Comparison of ENCODE assay signal across 8 cellular contexts in genomic region chr19:2166741-2167738, GRCh38. TPM values are rescaled to one million over a fixed set of nuclear protein-coding genes. Genes with fewer than 3 reads are reported as not detected.
DNase-seq lines count a peak whose midpoint lies in the region; ATAC-seq, FAIRE-seq and TF ChIP-seq lines count a peak whose summit lies in the region.

No MANE protein-coding gene starts in this region.

- H3K9me3 ChIP-seq in skeletal muscle tissue (ENCODE audit: control insufficient read depth in 3 of 3, low read length in 3 of 3): no peaks in the 10 kb centered on the region

- intact Hi-C loops in left cardiac atrium (cut with DNase I): no loop called here

- H3K36me3 Mint-ChIP-seq in activated CD8-positive, alpha-beta T cell treated with anti-CD3 and anti-CD28 coated beads, Interleukin-2, amount 10 ng/mL, durations not matched to agents 7 days and 5 days (ENCODE audit: low read depth): peaks cover 10% of the 10 kb centered on the region

- peak; percentile 80 for DNase-seq in AG08396 (ENCODE audit: low spot score)
- DNase-seq in H54 (ENCODE audit: insufficient read length, low spot score): peak; percentile 70
- no peak for DNase-seq in activated CD8-positive, alpha-beta T cell treated with anti-CD3 and anti-CD28 coated beads, Interleukin-2, amount 10 ng/mL, durations not matched to agents 7 days and 5 days
- DNase-seq in left cardiac atrium: peak; percentile 91
- DNase-seq in activated gamma-delta T cell treated with Interleukin-2 at 50 U/mL for 16 hours: no peak

- no peaks in the 10 kb centered on the region for H3K9me3 Mint-ChIP-seq in activated CD8-positive, alpha-beta T cell treated with anti-CD3 and anti-CD28 coated beads, Interleukin-2, amount 10 ng/mL, durations not matched to agents 7 days and 5 days (ENCODE audit: insufficient read depth)

- no peak for ATAC-seq in activated CD8-positive, alpha-beta T cell treated with anti-CD3 and anti-CD28 coated beads, Interleukin-2, amount 10 ng/mL, durations not matched to agents 7 days and 5 days
- ATAC-seq in left cardiac atrium: peak; percentile 35 to 58
- no peak for ATAC-seq in HG02623 (IDR thresholded peaks at IDR 0.05; ENCODE audit: unreplicated experiment)
- ATAC-seq in GM19395 (IDR thresholded peaks at IDR 0.05; ENCODE audit: unreplicated experiment): no peak

- peak overlapping the region; percentile 20 to 52 (median 30) for H3K4me3 ChIP-seq in skeletal muscle tissue (ENCODE audit: low read length in 3 of 3)

- no peaks in the 10 kb centered on the region for H3K27me3 ChIP-seq in skeletal muscle tissue (ENCODE audit: control insufficient read depth in 3 of 3, insufficient read depth in 3 of 3, low read length in 3 of 3)

- CTCF ChIA-PET in activated CD8-positive, alpha-beta T cell treated with anti-CD3 and anti-CD28 coated beads, Interleukin-2, amount 10 ng/mL, durations not matched to agents 7 days and 5 days (lab: Charles Lee): no interaction called here

- peaks cover 67 to 74% (median 67%) of the 10 kb centered on the region in 3 donors for H3K4me1 ChIP-seq in skeletal muscle tissue (ENCODE audit: control insufficient read depth in 3 of 3, insufficient read depth in 3 of 3, low read length in 3 of 3)

- no peak for TF ChIP-seq POLR2A in H54 (IDR thresholded peaks at IDR 0.05; ENCODE audit: low read depth, low read length)

- peak overlapping the region in 2 of 3 donors; percentile 62 to 70 for H3K9ac ChIP-seq in skeletal muscle tissue (ENCODE audit: low read depth in 1 of 3, low read length in 3 of 3)

- FAIRE-seq in H54 (lab: Jason Lieb, UNC): no peak

- peaks cover 57% of the 10 kb centered on the region for H3K4me1 Mint-ChIP-seq in activated CD8-positive, alpha-beta T cell treated with anti-CD3 and anti-CD28 coated beads, Interleukin-2, amount 10 ng/mL, durations not matched to agents 7 days and 5 days (ENCODE audit: low read depth)

- H3K27ac Mint-ChIP-seq in activated CD8-positive, alpha-beta T cell treated with anti-CD3 and anti-CD28 coated beads, Interleukin-2, amount 10 ng/mL, durations not matched to agents 7 days and 5 days: no peak overlapping the region

- H3K4me3 Mint-ChIP-seq in activated CD8-positive, alpha-beta T cell treated with anti-CD3 and anti-CD28 coated beads, Interleukin-2, amount 10 ng/mL, durations not matched to agents 7 days and 5 days: peak overlapping the region; percentile 38

- no peaks in the 10 kb centered on the region for H3K27me3 Mint-ChIP-seq in activated CD8-positive, alpha-beta T cell treated with anti-CD3 and anti-CD28 coated beads, Interleukin-2, amount 10 ng/mL, durations not matched to agents 7 days and 5 days (ENCODE audit: low read depth)

- peak overlapping the region; percentile 99 for H3K27ac ChIP-seq in skeletal muscle tissue (ENCODE audit: low read depth, low read length)

- POLR2A ChIA-PET in activated CD8-positive, alpha-beta T cell treated with anti-CD3 and anti-CD28 coated beads, Interleukin-2, amount 10 ng/mL, durations not matched to agents 7 days and 5 days (lab: Charles Lee): interaction anchor here (1.2 kb wide), 1 partner anchor 103 kb away, joined by 6 read pairs; no protein-coding TSS in a partner anchor

- H3K36me3 ChIP-seq in skeletal muscle tissue (ENCODE audit: control insufficient read depth in 3 of 3, insufficient read depth in 3 of 3, low read length in 3 of 3): no peaks in the 10 kb centered on the region

RNA-seq across cellular contexts. Expression of gene DOT1L, which starts 3.3 kb away (rescaled TPM):
- 10 to 100 TPM; 70.6 to 74.3 TPM for total RNA-seq in activated CD8-positive, alpha-beta T cell treated with anti-CD3 and anti-CD28 coated beads, Interleukin-2, amount 10 ng/mL, durations not matched to agents 7 days and 5 days
- 10 to 100 TPM in 1 of 2 donors, 1 to 10 TPM in 1; 9.8 to 16.2 TPM for total RNA-seq in left cardiac atrium
- total RNA-seq in skeletal muscle tissue: 5.7 TPM

RNA-seq across cellular contexts. Expression of gene AP3D1, which starts 15.7 kb away (rescaled TPM):
- 100 to 1,000 TPM in 1 of 2 experiments, 10 to 100 TPM in 1; 91.5 to 100 TPM for total RNA-seq in activated CD8-positive, alpha-beta T cell treated with anti-CD3 and anti-CD28 coated beads, Interleukin-2, amount 10 ng/mL, durations not matched to agents 7 days and 5 days
- 100 to 1,000 TPM in 1 of 2 donors, 10 to 100 TPM in 1; 80.6 to 128 TPM for total RNA-seq in left cardiac atrium
- 33.4 TPM for total RNA-seq in skeletal muscle tissue

Comparison
In these comparisons a context has a peak if more than half of its experiments do, and no peak if none do; other contexts are left out.
1. DNase-seq: peak in AG08396 (single experiment), H54 (single experiment) and left cardiac atrium (single experiment); none in activated CD8-positive, alpha-beta T cell treated with anti-CD3 and anti-CD28 coated beads, Interleukin-2, amount 10 ng/mL, durations not matched to agents 7 days and 5 days (single experiment) and activated gamma-delta T cell treated with Interleukin-2 at 50 U/mL for 16 hours (single experiment).
2. ATAC-seq: peak in left cardiac atrium (2 of 2); none in activated CD8-positive, alpha-beta T cell treated with anti-CD3 and anti-CD28 coated beads, Interleukin-2, amount 10 ng/mL, durations not matched to agents 7 days and 5 days (single experiment), HG02623 (single experiment) and GM19395 (single experiment).
3. RNA of gene DOT1L, which starts 3.3 kb away (total RNA-seq): 70.6 to 74.3 TPM in activated CD8-positive, alpha-beta T cell treated with anti-CD3 and anti-CD28 coated beads, Interleukin-2, amount 10 ng/mL, durations not matched to agents 7 days and 5 days; 9.8 to 16.2 TPM in left cardiac atrium and 5.7 TPM in skeletal muscle tissue (single experiment); every median in the first group is over 4 times any median in the second.